Comparison of ENCODE assay signal across 24 cellular contexts in the genomic region with DNA sequence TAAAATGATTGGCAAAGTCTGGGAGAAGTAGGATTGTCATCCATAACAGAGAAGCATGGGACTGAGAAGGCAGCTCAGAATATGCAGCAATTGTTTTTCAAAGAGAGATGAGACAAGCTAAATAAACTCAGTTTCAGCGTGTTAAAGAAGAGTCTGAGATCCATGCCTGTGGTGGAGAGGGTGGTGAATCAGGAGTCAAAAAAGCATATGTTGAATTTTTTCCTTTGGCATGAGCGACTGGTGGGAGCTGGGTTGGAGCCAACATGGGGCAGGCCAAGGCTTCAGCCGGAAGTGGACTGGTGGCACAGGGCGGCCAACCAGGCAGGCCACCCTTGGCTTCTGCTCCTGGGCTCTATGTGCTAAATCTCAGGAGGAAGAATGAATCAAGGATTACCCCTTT.
DNase-seq lines count a peak whose midpoint lies in the region; ATAC-seq and TF ChIP-seq lines count a peak whose summit lies in the region.
"Had no signal": no experiment of that assay in that cellular context is flagged by ENCODE, and none has a peak within 500 bp of the region (broad histone marks: within the 10 kb centered on the region; RNA-seq: fewer than 3 reads in every experiment).

No MANE protein-coding gene starts in this region.

- H3K4me1 ChIP-seq in ACC112 (ENCODE audit: control insufficient read depth, insufficient read depth, low read length, unreplicated experiment) (peaks cover 54% of the 10 kb centered on the region), ovary (ENCODE audit: insufficient read depth) (no peaks in the 10 kb centered on the region)
- H3K4me1 ChIP-seq: uterus had no signal

- peak overlapping the region; percentile 80 for H3K27ac Mint-ChIP-seq in nephron progenitor cell
- H3K27ac Mint-ChIP-seq: activated CD8-positive, alpha-beta T cell treated with anti-CD3 and anti-CD28 coated beads, Interleukin-2, amount 10 ng/mL, durations not matched to agents 7 days and 5 days; activated naive CD4-positive, alpha-beta T cell treated with anti-CD3 and anti-CD28 coated beads, Interleukin-2, amount 10 ng/mL, durations not matched to agents 7 days and 5 days had no signal

- no peaks in the 10 kb centered on the region for H3K9me3 Mint-ChIP-seq in nephron progenitor cell
- H3K9me3 Mint-ChIP-seq: activated naive CD4-positive, alpha-beta T cell treated with anti-CD3 and anti-CD28 coated beads, Interleukin-2, amount 10 ng/mL, durations not matched to agents 7 days and 5 days; activated T-cell treated with anti-CD3 and anti-CD28 coated beads, Interleukin-2, amount 50 U/mL, for 4 hours had no signal

- H3K4me3 Mint-ChIP-seq in nephron progenitor cell: no peak overlapping the region
- H3K4me3 Mint-ChIP-seq: activated CD8-positive, alpha-beta T cell treated with anti-CD3 and anti-CD28 coated beads, Interleukin-2, amount 10 ng/mL, durations not matched to agents 7 days and 5 days; activated naive CD4-positive, alpha-beta T cell treated with anti-CD3 and anti-CD28 coated beads, Interleukin-2, amount 10 ng/mL, durations not matched to agents 7 days and 5 days; activated T-cell treated with anti-CD3 and anti-CD28 coated beads, Interleukin-2, amount 50 U/mL, for 4 hours had no signal

- in situ Hi-C loops in brain microvascular endothelial cell (cut with HindIII; ENCODE audit: low pct_ligation_motif_present, low sequenced_read_pairs): no loop called here

- H2AFZ ChIP-seq in ACC112 (ENCODE audit: low read length, unreplicated experiment): peak overlapping the region; percentile 20

- H3K79me2 ChIP-seq in ACC112 (ENCODE audit: control insufficient read depth, insufficient read depth, low read length, unreplicated experiment): no peaks in the 10 kb centered on the region

- no peaks in the 10 kb centered on the region for H3K9me3 ChIP-seq in ovary
- H3K9me3 ChIP-seq: ascending aorta, neutrophil, uterus had no signal

- no peaks in the 10 kb centered on the region for H3K36me3 Mint-ChIP-seq in nephron progenitor cell (ENCODE audit: low read depth)
- H3K36me3 Mint-ChIP-seq: activated naive CD4-positive, alpha-beta T cell treated with anti-CD3 and anti-CD28 coated beads, Interleukin-2, amount 10 ng/mL, durations not matched to agents 7 days and 5 days had no signal

- 43 to 63% (median 54%) methylated on average over 4 of the region's 4 CpGs for WGBS in ovary, 3 donors

- ATAC-seq in HG02763 (IDR thresholded peaks at IDR 0.05; ENCODE audit: unreplicated experiment) (no peak), HG02885 (IDR thresholded peaks at IDR 0.05; ENCODE audit: poor library complexity, unreplicated experiment) (no peak), GM19452 (IDR thresholded peaks at IDR 0.05; ENCODE audit: unreplicated experiment) (no peak)
- ATAC-seq: activated CD8-positive, alpha-beta T cell treated with anti-CD3 and anti-CD28 coated beads, Interleukin-2, amount 10 ng/mL, durations not matched to agents 7 days and 5 days; activated T-cell treated with anti-CD3 and anti-CD28 coated beads, Interleukin-2, amount 50 U/mL, for 4 hours; left colon had no signal

- H3K27ac ChIP-seq in ACC112 (ENCODE audit: low read depth, low read length) (peak overlapping the region; percentile 64), brain microvascular endothelial cell (peak overlapping the region; percentile 37), ovary (no peak overlapping the region)
- H3K27ac ChIP-seq: ascending aorta, C4-2B, neutrophil, uterus had no signal

- TF ChIP-seq CTCF in brain microvascular endothelial cell (IDR thresholded peaks at IDR 0.05; ENCODE audit: low read depth, low read length, missing control alignments) (no peak), nephron progenitor cell (IDR thresholded peaks at IDR 0.05) (no peak), ovary (IDR thresholded peaks at IDR 0.05) (no peak)

- no peak for TF ChIP-seq POLR2A in ovary (IDR thresholded peaks at IDR 0.05)

- intact Hi-C loops in ovary (cut with DNase I): no loop called here

- DNase-seq in HS-27A (ENCODE audit: low read depth): peak; percentile 64
- no peak for DNase-seq in brain microvascular endothelial cell
- no peak for DNase-seq in nephron progenitor cell
- no peak for DNase-seq in ovary
- DNase-seq: activated CD8-positive, alpha-beta T cell treated with anti-CD3 and anti-CD28 coated beads, Interleukin-2, amount 10 ng/mL, durations not matched to agents 7 days and 5 days; activated naive CD4-positive, alpha-beta T cell treated with anti-CD3 and anti-CD28 coated beads, Interleukin-2, amount 10 ng/mL, durations not matched to agents 7 days and 5 days; activated T-cell treated with anti-CD3 and anti-CD28 coated beads, Interleukin-2, amount 50 U/mL, for 4 hours; DMS 273 treated with DMSO at 0.1 percent for 48 hours; effector memory CD4-positive, alpha-beta T cell; GDM1; glutamatergic neuron; left colon; NCI-H1417 treated with DMSO at 0.1 percent for 48 hours; NCI-H524 treated with DMSO at 0.1 percent for 48 hours; stimulated activated CD4-positive, alpha-beta T cell treated with anti-CD3 and anti-CD28 coated beads, Interleukin-15, amount 100 ng/mL, for 24 hours; T1000; uterus had no signal

- no peaks in the 10 kb centered on the region for H3K27me3 Mint-ChIP-seq in nephron progenitor cell (ENCODE audit: low read depth, poor library complexity)

- H3K36me3 ChIP-seq in ACC112 (ENCODE audit: insufficient read depth, low read length) (no peaks in the 10 kb centered on the region), brain microvascular endothelial cell (replicated peaks) (no peaks in the 10 kb centered on the region), ovary (no peaks in the 10 kb centered on the region)
- H3K36me3 ChIP-seq: ascending aorta, neutrophil, uterus had no signal

- H3K27me3 ChIP-seq in ACC112 (ENCODE audit: insufficient read depth, low read length): no peaks in the 10 kb centered on the region
- no peaks in the 10 kb centered on the region for H3K27me3 ChIP-seq in brain microvascular endothelial cell (replicated peaks)
- H3K27me3 ChIP-seq in ovary: no peaks in the 10 kb centered on the region
- H3K27me3 ChIP-seq: ascending aorta, neutrophil, uterus had no signal

- TF ChIP-seq EP300 in ovary (IDR thresholded peaks at IDR 0.05): no peak

- H3K4me3 ChIP-seq in ACC112 (ENCODE audit: low read depth, low read length) (no peak overlapping the region), brain microvascular endothelial cell (ENCODE audit: low read depth, low read length) (no peak overlapping the region), ovary (no peak overlapping the region)
- H3K4me3 ChIP-seq: ascending aorta, uterus had no signal

- peaks cover 35% of the 10 kb centered on the region for H3K4me1 Mint-ChIP-seq in nephron progenitor cell
- H3K4me1 Mint-ChIP-seq: activated naive CD4-positive, alpha-beta T cell treated with anti-CD3 and anti-CD28 coated beads, Interleukin-2, amount 10 ng/mL, durations not matched to agents 7 days and 5 days had no signal

Comparison
In these comparisons a context has a peak if more than half of its experiments do, and no peak if none do; other contexts are left out.
1. H3K27ac ChIP-seq: peak in ACC112 (single experiment) and brain microvascular endothelial cell (single experiment); none in ovary (0 of 2).